In genomic region chr6:170270984-170271593, GRCh38 we compare ENCODE assay signal across 11 cellular contexts. TPM values are rescaled to one million over a fixed set of nuclear protein-coding genes. Genes with fewer than 3 reads are reported as not detected.
A peak's percentile ranks its signal among the peaks of the same experiment; 100 is the strongest.
DNase-seq lines count a peak whose midpoint lies in the region; ATAC-seq, FAIRE-seq and TF ChIP-seq lines count a peak whose summit lies in the region.
"Had no signal": no experiment of that assay in that cellular context is flagged by ENCODE, and none has a peak within 500 bp of the region (broad histone marks: within the 10 kb centered on the region; RNA-seq: fewer than 3 reads in every experiment).

No MANE protein-coding gene starts in this region.

- CTCF ChIA-PET in CD4-positive, alpha-beta T cell (lab: Charles Lee), result no interaction called here
- CTCF ChIA-PET in T-cell (lab: Charles Lee), result no interaction called here

- no peaks in the 10 kb centered on the region for H3K9me3 Mint-ChIP-seq in CD4-positive, alpha-beta T cell
- no peaks in the 10 kb centered on the region for H3K9me3 Mint-ChIP-seq in T-cell

- no peak for TF ChIP-seq CTCF in CD4-positive, alpha-beta T cell (IDR thresholded peaks at IDR 0.05)
- TF ChIP-seq CTCF in mucosa of descending colon (IDR thresholded peaks at IDR 0.05), result no peak

- H3K4me1 ChIP-seq in BLaER1 (peaks cover 41% of the 10 kb centered on the region), mucosa of descending colon (ENCODE audit: low read depth) (peaks cover 5% of the 10 kb centered on the region)

- no peak for ATAC-seq in CD4-positive, alpha-beta T cell (ENCODE audit: poor library complexity)
- ATAC-seq in T-cell (replicated peaks in 1 of 4) (no peak), mucosa of descending colon (no peak), HG02884 (IDR thresholded peaks at IDR 0.05; ENCODE audit: unreplicated experiment) (no peak)

- POLR2A ChIA-PET in CD4-positive, alpha-beta T cell (lab: Charles Lee), result interaction anchor here (1.1 to 2.0 kb wide), 10 partner anchors 9 to 569 kb away, joined by 3 to 50 read pairs (median 8); partner anchors contain the start of genes C6orf120, DLL1, FAM120B and WDR27
- POLR2A ChIA-PET in T-cell (lab: Charles Lee), result no interaction called here

- H3K4me3 ChIP-seq in BLaER1, result peak overlapping the region; percentile 61
- H3K4me3 ChIP-seq in mucosa of descending colon, result no peak overlapping the region
- H3K4me3 ChIP-seq: cardiac muscle cell had no signal

- H3K9me3 ChIP-seq in BLaER1, result no peaks in the 10 kb centered on the region
- no peaks in the 10 kb centered on the region for H3K9me3 ChIP-seq in CD4-positive, alpha-beta T cell (ENCODE audit: control insufficient read depth, low read length)
- H3K9me3 ChIP-seq in mucosa of descending colon, result no peaks in the 10 kb centered on the region

- H3K27ac Mint-ChIP-seq in CD4-positive, alpha-beta T cell, result peak overlapping the region; percentile 92
- H3K27ac Mint-ChIP-seq in T-cell, result peak overlapping the region; percentile 88 to 90

- intact Hi-C loops in CD4-positive, alpha-beta T cell (cut with DNase I, micrococcal nuclease), result loop anchor here (2.0 to 5.0 kb wide), 2 partner anchors 34 to 36 kb away; partner anchors contain the start of gene FAM120B (in 1 of the 2)
- intact Hi-C loops in mucosa of descending colon (cut with DNase I, micrococcal nuclease), result no loop called here

- peak overlapping the region; percentile 86 for H3K4me3 Mint-ChIP-seq in CD4-positive, alpha-beta T cell
- peak overlapping the region; percentile 81 to 92 (median 84) for H3K4me3 Mint-ChIP-seq in T-cell

- H4K20me1 ChIP-seq in BLaER1, result peaks cover 26% of the 10 kb centered on the region; the same call in 1 of the 2 replicates

- peaks cover 30% of the 10 kb centered on the region for H3K27me3 ChIP-seq in BLaER1
- H3K27me3 ChIP-seq in CD4-positive, alpha-beta T cell (ENCODE audit: control insufficient read depth, insufficient read depth, low read length), result no peaks in the 10 kb centered on the region
- H3K27me3 ChIP-seq: cardiac muscle cell had no signal

- H3K4me2 ChIP-seq in BLaER1, result peak overlapping the region; percentile 95

- H3K4me1 Mint-ChIP-seq in CD4-positive, alpha-beta T cell (ENCODE audit: low read depth), result peaks cover 22% of the 10 kb centered on the region
- H3K4me1 Mint-ChIP-seq in T-cell, result peaks cover 18 to 29% (median 22%) of the 10 kb centered on the region in 3 donors

- no peaks in the 10 kb centered on the region for H3K27me3 Mint-ChIP-seq in CD4-positive, alpha-beta T cell
- peaks cover 0 to 15% of the 10 kb centered on the region in 2 donors for H3K27me3 Mint-ChIP-seq in T-cell

- no peak for DNase-seq in CD4-positive, alpha-beta T cell
- no peak for DNase-seq in T-cell
- peak in 2 of 3 donors; percentile 24 to 40 for DNase-seq in mucosa of descending colon
- no peak for DNase-seq in GM12891 (ENCODE audit: insufficient read length, low spot score)
- no peak for DNase-seq in NCI-H2107 treated with DMSO at 0.1 percent for 48 hours (lab: John Stamatoyannopoulos, UW; ENCODE audit: unreplicated experiment)
- no peak for DNase-seq in DMS 273 (lab: John Stamatoyannopoulos, UW; ENCODE audit: unreplicated experiment)
- DNase-seq: GOT3, NCI-H187 treated with DMSO at 0.1 percent for 48 hours had no signal

- TF ChIP-seq POLR2A in GM12891 (IDR thresholded peaks at IDR 0.05; ENCODE audit: low read depth, low read length), result no peak

- no peak for FAIRE-seq in GM12891 (lab: Jason Lieb, UNC)

- H3K9ac ChIP-seq in BLaER1, result peak overlapping the region; percentile 58

- peaks cover 13% of the 10 kb centered on the region for H3K36me3 Mint-ChIP-seq in CD4-positive, alpha-beta T cell (ENCODE audit: low read depth)
- H3K36me3 Mint-ChIP-seq in T-cell, result no peaks in the 10 kb centered on the region

- peak overlapping the region; percentile 73 for H3K27ac ChIP-seq in BLaER1
- H3K27ac ChIP-seq in CD4-positive, alpha-beta T cell (ENCODE audit: low read depth, low read length), result peak overlapping the region; percentile 65
- H3K27ac ChIP-seq: cardiac muscle cell had no signal

- no peaks in the 10 kb centered on the region for H3K36me3 ChIP-seq in BLaER1
- no peaks in the 10 kb centered on the region for H3K36me3 ChIP-seq in mucosa of descending colon (ENCODE audit: low read depth)
- H3K36me3 ChIP-seq: cardiac muscle cell had no signal

TF ChIP-seq in GM12891, 5 proteins besides CTCF, POLR2A, EP300 and RAD21:
- TF ChIP-seq POU2F2 (IDR thresholded peaks at IDR 0.05; ENCODE audit: low read depth, low read length) (no peak), POLR2AphosphoS5 (IDR thresholded peaks at IDR 0.05; ENCODE audit: low read depth, low read length) (no peak), PAX5 (IDR thresholded peaks at IDR 0.05; ENCODE audit: insufficient read depth, low read length, severe bottlenecking) (no peak), SPI1 (IDR thresholded peaks at IDR 0.05; ENCODE audit: low read depth, low read length) (no peak), TAF1 (IDR thresholded peaks at IDR 0.05; ENCODE audit: low read depth, low read length) (no peak)
TF ChIP-seq in GM12891: peak in this region for 0.

RNA-seq across cellular contexts. Expression of gene DLL1, which starts 19.8 kb away (rescaled TPM):
- 1 to 10 TPM; 7.1 to 7.2 TPM for total RNA-seq in CD4-positive, alpha-beta T cell
- total RNA-seq in T-cell, result 1 to 10 TPM; 3.3 to 8.6 (median 4.7) TPM
- 10 to 100 TPM; 11.0 to 24.0 (median 16.5) TPM for total RNA-seq in mucosa of descending colon
- 0.37 TPM for polyA plus RNA-seq in GM12891 (2012; ENCODE audit: low read depth, missing spikeins)

RNA-seq across cellular contexts. Expression of gene FAM120B, which starts 35.5 kb away (rescaled TPM):
- 10 to 100 TPM; 24.1 to 26.7 TPM for total RNA-seq in CD4-positive, alpha-beta T cell
- total RNA-seq in T-cell (10 to 100 TPM; 34.1 to 39.8 (median 38.0) TPM), mucosa of descending colon (10 to 100 TPM; 30.7 to 40.0 (median 38.3) TPM)
- polyA plus RNA-seq in GM12891 (2012; ENCODE audit: low read depth, missing spikeins), result 11.2 TPM

Comparison
In these comparisons a context has a peak if more than half of its experiments do, and no peak if none do; other contexts are left out.
1. DNase-seq: peak in mucosa of descending colon (2 of 3); none in CD4-positive, alpha-beta T cell (0 of 10), T-cell (0 of 34), GM12891 (single experiment), NCI-H2107 treated with DMSO at 0.1 percent for 48 hours (single experiment) and DMS 273 (single experiment).
2. intact Hi-C loops: an anchor here in CD4-positive, alpha-beta T cell (2.0 to 5.0 kb wide); none called in mucosa of descending colon.